Comparison of ENCODE assay signal across 20 cellular contexts in genomic region chr20:61832181-61832580, GRCh38.
DNase-seq lines count a peak whose midpoint lies in the region; ATAC-seq and TF ChIP-seq lines count a peak whose summit lies in the region.
"Had no signal": no experiment of that assay in that cellular context is flagged by ENCODE, and none has a peak within 500 bp of the region (broad histone marks: within the 10 kb centered on the region; RNA-seq: fewer than 3 reads in every experiment).

No MANE protein-coding gene starts in this region.

- no peak overlapping the region for H3K9ac ChIP-seq in mammary epithelial cell (ENCODE audit: insufficient read depth, low read length)
- H3K9ac ChIP-seq: BLaER1 had no signal

- H3K9me3 ChIP-seq in mammary epithelial cell (replicated peaks; ENCODE audit: insufficient read depth, low read length) (no peaks in the 10 kb centered on the region), breast epithelium (peaks cover 5 to 7% of the 10 kb centered on the region in 2 donors), osteoblast (ENCODE audit: low read depth, low read length) (no peaks in the 10 kb centered on the region)
- H3K9me3 ChIP-seq: BLaER1 had no signal

- H3K36me3 ChIP-seq in mammary epithelial cell (ENCODE audit: insufficient read depth, low read length) (no peaks in the 10 kb centered on the region), breast epithelium (no peaks in the 10 kb centered on the region), osteoblast (ENCODE audit: insufficient read depth, low read length) (no peaks in the 10 kb centered on the region)
- H3K36me3 ChIP-seq: BLaER1 had no signal

- H3K27ac Mint-ChIP-seq in chondrocyte (ENCODE audit: unreplicated experiment) = no peak overlapping the region
- H3K27ac Mint-ChIP-seq: B cell; CD4-positive, CD25-positive, alpha-beta regulatory T cell; CD8-positive, alpha-beta T cell; GM23338; H9; HFFc6 had no signal

- H3K79me2 ChIP-seq in mammary epithelial cell (ENCODE audit: insufficient read depth, low read length) = no peaks in the 10 kb centered on the region
- H3K79me2 ChIP-seq in osteoblast (ENCODE audit: insufficient read depth, low read length) = no peaks in the 10 kb centered on the region

- DNase-seq in mammary epithelial cell (peak; percentile 61), breast epithelium (ENCODE audit: low spot score in 2 of 2) (no peak), chondrocyte (ENCODE audit: low spot score) (peak; percentile 47), fibroblast of mammary gland (ENCODE audit: low read depth) (peak; percentile 3), osteoblast (ENCODE audit: insufficient read length, low spot score, missing footprints) (peak; percentile 65), mucosa of gallbladder (ENCODE audit: low spot score) (no peak)
- no peak for DNase-seq in activated CD8-positive, alpha-beta memory T cell treated with anti-CD3 and anti-CD28 coated beads for 24 hours
- DNase-seq: Caco-2; CD4-positive, CD25-positive, alpha-beta regulatory T cell; CD8-positive, alpha-beta T cell; DMS153; DND-41; H9; HFFc6 had no signal

- no peaks in the 10 kb centered on the region for H4K20me1 ChIP-seq in mammary epithelial cell (ENCODE audit: insufficient read depth, low read length)
- no peaks in the 10 kb centered on the region for H4K20me1 ChIP-seq in osteoblast (ENCODE audit: insufficient read depth, low read length)
- H4K20me1 ChIP-seq: BLaER1 had no signal

- H3K27ac ChIP-seq in mammary epithelial cell (ENCODE audit: insufficient read depth, low read depth, low read length) (no peak overlapping the region), breast epithelium (no peak overlapping the region), osteoblast (ENCODE audit: low read depth, low read length) (no peak overlapping the region)
- H3K27ac ChIP-seq: 22Rv1, BLaER1, C4-2B had no signal

- H3K4me3 ChIP-seq in mammary epithelial cell (replicated peaks in 1 of 3; ENCODE audit: insufficient read depth in 1 of 3, low read depth in 2 of 3, low read length in 3 of 3) (no peak overlapping the region), breast epithelium (no peak overlapping the region), fibroblast of mammary gland (ENCODE audit: control insufficient read depth, low read depth, low read length) (no peak overlapping the region), osteoblast (ENCODE audit: insufficient read depth, low read length) (no peak overlapping the region)
- H3K4me3 ChIP-seq: BLaER1, GM23338 had no signal

- no TSS peak for BruUV-seq in mammary epithelial cell (replicated peaks; lab: Mats Ljungman, UMichigan)

- CTCF ChIA-PET in mammary epithelial cell (lab: Charles Lee; ENCODE audit: low non-redundant PET) = no interaction called here

- H3K27me3 Mint-ChIP-seq in chondrocyte (ENCODE audit: low read depth) = peaks cover 13% of the 10 kb centered on the region
- H3K27me3 Mint-ChIP-seq: B cell had no signal

- H3K4me1 Mint-ChIP-seq in chondrocyte (ENCODE audit: low read depth) = no peaks in the 10 kb centered on the region
- H3K4me1 Mint-ChIP-seq: B cell; CD4-positive, CD25-positive, alpha-beta regulatory T cell had no signal

- H3K36me3 Mint-ChIP-seq in chondrocyte (ENCODE audit: low read depth) = no peaks in the 10 kb centered on the region
- H3K36me3 Mint-ChIP-seq: CD4-positive, CD25-positive, alpha-beta regulatory T cell; CD8-positive, alpha-beta T cell had no signal

- H2AFZ ChIP-seq in mammary epithelial cell (ENCODE audit: low read depth, low read length) (no peak overlapping the region), osteoblast (ENCODE audit: low read length) (no peak overlapping the region)
- H2AFZ ChIP-seq: GM23338 had no signal

- ATAC-seq in HG03135 (IDR thresholded peaks at IDR 0.05; ENCODE audit: unreplicated experiment) = no peak
- ATAC-seq: CD8-positive, alpha-beta T cell; GM23338 had no signal

- in situ Hi-C loops in mammary epithelial cell (cut with MboI; ENCODE audit: low sequenced_read_pairs in 2 of 2) = no loop called here

- H3K4me1 ChIP-seq in mammary epithelial cell (ENCODE audit: insufficient read depth, low read length) = no peaks in the 10 kb centered on the region
- no peaks in the 10 kb centered on the region for H3K4me1 ChIP-seq in breast epithelium
- H3K4me1 ChIP-seq in osteoblast (ENCODE audit: insufficient read depth, low read length) = no peaks in the 10 kb centered on the region
- H3K4me1 ChIP-seq: Caco-2 had no signal

- no peak overlapping the region for H3K4me3 Mint-ChIP-seq in chondrocyte (ENCODE audit: unreplicated experiment)
- H3K4me3 Mint-ChIP-seq: B cell; CD4-positive, CD25-positive, alpha-beta regulatory T cell; CD8-positive, alpha-beta T cell; GM23338; H9; HFFc6 had no signal

- no peak for TF ChIP-seq CTCF in mammary epithelial cell (conservative IDR thresholded peaks at IDR 0.05 in 1 of 2, IDR thresholded peaks at IDR 0.05 in 1 of 2; ENCODE audit: extremely low read depth in 1 of 2, insufficient read depth in 1 of 2, low read depth in 1 of 2, low read length in 2 of 2)
- TF ChIP-seq CTCF in breast epithelium (IDR thresholded peaks at IDR 0.05) = no peak
- no peak for TF ChIP-seq CTCF in chondrocyte (IDR thresholded peaks at IDR 0.05)
- TF ChIP-seq CTCF in fibroblast of mammary gland (conservative IDR thresholded peaks at IDR 0.05; ENCODE audit: control insufficient read depth, insufficient read depth, low read depth, low read length) = no peak
- no peak for TF ChIP-seq CTCF in osteoblast (IDR thresholded peaks at IDR 0.05; ENCODE audit: extremely low read depth, low read depth, low read length)

- WGBS in mammary epithelial cell (ENCODE audit: low coverage, missing lambda C conversion rate) = 81% methylated on average over 2 of the region's 2 CpGs

- no peak overlapping the region for H3K4me2 ChIP-seq in mammary epithelial cell (ENCODE audit: insufficient read depth, low read depth, low read length)
- no peak overlapping the region for H3K4me2 ChIP-seq in osteoblast (ENCODE audit: insufficient read depth, low read length)
- H3K4me2 ChIP-seq: GM23338 had no signal

- H3K27me3 ChIP-seq in mammary epithelial cell (ENCODE audit: insufficient read depth, low read length) (no peaks in the 10 kb centered on the region), breast epithelium (peaks cover 0 to 31% of the 10 kb centered on the region in 2 donors), osteoblast (ENCODE audit: insufficient read depth, low read length) (no peaks in the 10 kb centered on the region)
- H3K27me3 ChIP-seq: BLaER1 had no signal

- intact Hi-C loops in mammary epithelial cell (cut with micrococcal nuclease) (no loop called here), breast epithelium (cut with DNase I; ENCODE audit: low total_unique reads) (no loop called here)

- TF ChIP-seq POLR2A in breast epithelium (IDR thresholded peaks at IDR 0.05) = no peak

- peaks cover 11% of the 10 kb centered on the region for H3K9me3 Mint-ChIP-seq in chondrocyte (ENCODE audit: low read depth)
- H3K9me3 Mint-ChIP-seq: CD8-positive, alpha-beta T cell had no signal

- dilution Hi-C loops in mammary epithelial cell (cut with HindIII; ENCODE audit: low sequenced_read_pairs) = loop anchor here (5.0 kb wide), 1 partner anchor 65 kb away; no protein-coding TSS in a partner anchor

Comparison
In these comparisons a context has a peak if more than half of its experiments do, and no peak if none do; other contexts are left out.
1. DNase-seq: peak in mammary epithelial cell (single experiment), chondrocyte (single experiment), fibroblast of mammary gland (single experiment) and osteoblast (single experiment); none in breast epithelium (0 of 2), mucosa of gallbladder (single experiment) and activated CD8-positive, alpha-beta memory T cell treated with anti-CD3 and anti-CD28 coated beads for 24 hours (single experiment).